ENCODE assay signal across 1 cellular context in genomic region chr10:121942749-121943148, GRCh38.
TF ChIP-seq lines count a peak whose summit lies in the region.

No MANE protein-coding gene starts in this region.

TF ChIP-seq in HEK293, 187 proteins besides CTCF, POLR2A, EP300 and RAD21 (continued from another document):
- TF ChIP-seq SP3 (tag by site-specific recombination; IDR thresholded peaks at IDR 0.05) = 0 out of 2 replicates have a peak, but pooled peaks have one; percentile 13
- TF ChIP-seq ZNF600 (tag by site-specific recombination; IDR thresholded peaks at IDR 0.05) = 0 out of 2 replicates have a peak, but pooled peaks have one; percentile 29
- TF ChIP-seq ZNF221 (tag by site-specific recombination; IDR thresholded peaks at IDR 0.05; ENCODE audit: borderline replicate concordance) = no peak
- no peak for TF ChIP-seq ZNF350 (tag by site-specific recombination; IDR thresholded peaks at IDR 0.05)
